9 cellular contexts compared by ENCODE assay signal in the genomic region with DNA sequence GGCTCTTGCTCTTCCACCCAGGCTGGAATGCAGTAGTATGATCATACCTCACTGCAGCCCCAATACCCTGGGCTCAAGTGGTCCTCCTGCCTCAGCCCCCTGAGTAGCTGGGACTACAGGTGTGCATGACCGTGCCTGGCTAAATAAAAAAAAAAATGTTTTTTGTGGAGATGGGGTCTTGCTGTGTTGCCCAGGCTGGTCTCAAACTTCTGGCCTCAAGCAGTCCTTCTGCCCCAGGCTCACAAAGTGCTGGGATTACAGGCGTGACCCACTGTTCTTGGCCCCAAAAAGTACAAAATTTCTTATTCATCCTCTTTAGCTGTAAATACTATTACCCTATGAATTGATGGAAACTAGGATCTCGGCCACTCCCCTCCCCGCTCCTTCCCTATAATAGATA.
"Had no signal": no experiment of that assay in that cellular context is flagged by ENCODE, and none has a peak within 500 bp of the region (broad histone marks: within the 10 kb centered on the region; RNA-seq: fewer than 3 reads in every experiment).

No MANE protein-coding gene starts in this region.

- H3K4me3 Mint-ChIP-seq: GM23338, H9, HFFc6 had no signal

- FAIRE-seq: H1, H54 had no signal

- H3K4me3 ChIP-seq: GM23338 had no signal

- H3K9me3 Mint-ChIP-seq: GM23338, H9, HFFc6 had no signal

- H2AFZ ChIP-seq: GM23338 had no signal

- H3K27ac Mint-ChIP-seq: GM23338, HFFc6 had no signal

- DNase-seq: H9, HCEC 1CT, HFFc6, IMR-90, KBM-7 had no signal

- H3K27ac ChIP-seq: HL-60 had no signal

- ATAC-seq: GM23338 had no signal

- H3K4me2 ChIP-seq: GM23338 had no signal

- H3K4me1 Mint-ChIP-seq: GM23338, H9 had no signal
